In the genomic region with DNA sequence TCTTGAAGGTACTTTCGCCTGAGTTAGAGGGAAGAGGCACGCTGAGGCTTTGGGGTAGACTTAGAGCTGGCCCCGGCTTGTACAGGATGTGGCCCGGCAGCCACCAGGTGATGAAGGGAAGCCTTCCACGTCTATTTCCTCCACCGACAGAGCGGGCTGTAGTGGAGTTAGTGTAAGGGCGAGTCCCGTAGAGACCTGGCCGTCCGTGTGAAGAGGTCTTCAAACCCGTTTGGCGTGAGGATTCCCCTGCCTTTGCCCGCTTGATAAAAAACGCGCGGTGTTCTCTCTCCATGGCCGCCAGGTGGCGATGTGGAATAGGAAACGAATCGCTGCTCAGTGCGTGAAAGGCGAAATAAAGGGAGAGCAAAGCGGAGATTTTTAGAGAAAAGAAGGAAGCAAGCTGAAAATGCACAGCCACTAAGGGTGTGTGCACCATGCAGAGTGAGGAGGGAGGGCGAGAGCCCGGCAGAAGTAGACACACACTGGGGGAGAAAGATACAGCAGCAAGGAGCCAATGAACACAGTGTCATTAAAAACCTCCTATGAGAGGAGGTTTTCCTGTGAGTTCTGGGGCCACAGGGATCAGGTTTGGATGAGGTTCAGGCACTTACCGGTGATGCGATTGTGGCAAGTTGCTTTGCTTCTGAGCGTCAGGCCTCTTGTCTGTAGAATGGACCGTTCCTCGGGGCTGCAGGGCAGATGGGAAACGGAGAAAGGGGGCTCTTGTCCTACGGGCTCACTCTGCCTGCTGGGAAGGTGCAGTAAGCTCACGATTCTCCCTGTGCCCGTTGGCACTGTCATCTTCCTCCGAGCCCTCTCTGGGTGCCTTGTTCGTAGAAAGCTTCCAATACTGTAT, we compare ENCODE assay signal across 8 cellular contexts. TPM values are rescaled to one million over a fixed set of nuclear protein-coding genes. Genes with fewer than 3 reads are reported as not detected.
DNase-seq lines count a peak whose midpoint lies in the region; ATAC-seq and TF ChIP-seq lines count a peak whose summit lies in the region.

No MANE protein-coding gene starts in this region.

- intact Hi-C loops in CD14-positive monocyte (cut with micrococcal nuclease) (loop anchor here (2.0 to 10.0 kb wide), 3 partner anchors 279 to 1021 kb away; no protein-coding TSS in a partner anchor), OCI-LY7 (cut with micrococcal nuclease; ENCODE audit: unreplicated experiment) (loop anchor here (1.0 kb wide), 2 partner anchors 38 to 279 kb away; no protein-coding TSS in a partner anchor), esophagus squamous epithelium (cut with DNase I) (loop anchor here (2.0 kb wide), 1 partner anchor 39 kb away; no protein-coding TSS in a partner anchor)

- no peak overlapping the region for H3K27ac Mint-ChIP-seq in CD14-positive monocyte
- H3K27ac Mint-ChIP-seq in natural killer cell treated with Interleukin-12 subunit alpha and Interleukin-12 subunit beta and Interleukin-15 and Interleukin-18, amount 100 ng/mL, for 72 hours = no peak overlapping the region

- TF ChIP-seq CTCF in CD14-positive monocyte (IDR thresholded peaks at IDR 0.05) = peak; percentile 86
- TF ChIP-seq CTCF in OCI-LY7 (conservative IDR thresholded peaks at IDR 0.05; ENCODE audit: low read length) = peak; percentile 95
- TF ChIP-seq CTCF in esophagus squamous epithelium (IDR thresholded peaks at IDR 0.05) = peak; percentile 79 to 92 (median 89)

- POLR2A ChIA-PET in OCI-LY7 (lab: Charles Lee) = no interaction called here

- H2AFZ ChIP-seq in OCI-LY7 (ENCODE audit: low read length) = peak overlapping the region; percentile 66

- H3K9me3 ChIP-seq in HUES6 (ENCODE audit: control insufficient read depth, insufficient read depth, low read depth, low read length) (peaks cover 5% of the 10 kb centered on the region; the same call in 1 of the 2 replicates), OCI-LY7 (ENCODE audit: low read length) (no peaks in the 10 kb centered on the region), esophagus squamous epithelium (no peaks in the 10 kb centered on the region)

- ATAC-seq in GM19438 (IDR thresholded peaks at IDR 0.05; ENCODE audit: low read depth, unreplicated experiment) = peak; percentile 68
- peak; percentile 46 to 66 for ATAC-seq in natural killer cell treated with Interleukin-12 subunit alpha and Interleukin-12 subunit beta and Interleukin-15 and Interleukin-18, amount 100 ng/mL, for 72 hours

- peak overlapping the region; percentile 25 to 82 for H3K4me3 Mint-ChIP-seq in CD14-positive monocyte
- peak overlapping the region; percentile 25 for H3K4me3 Mint-ChIP-seq in natural killer cell treated with Interleukin-12 subunit alpha and Interleukin-12 subunit beta and Interleukin-15 and Interleukin-18, amount 100 ng/mL, for 72 hours

- WGBS in esophagus squamous epithelium, 2 donors = 12 to 14% methylated on average over 29 to 36 of the region's 37 CpGs

- H3K9me2 ChIP-seq in OCI-LY7 (ENCODE audit: insufficient read depth, low read length) = no peaks in the 10 kb centered on the region

- H3K27me3 ChIP-seq in HUES6 (ENCODE audit: control insufficient read depth, insufficient read depth, low read length) (peaks cover 16% of the 10 kb centered on the region), esophagus squamous epithelium (peaks cover 0 to 48% (median 1%) of the 10 kb centered on the region in 4 donors)

- H3K4me2 ChIP-seq in OCI-LY7 (ENCODE audit: low read length) = peak overlapping the region; percentile 40

- H3K4me3 ChIP-seq in HUES6 (ENCODE audit: low read depth, low read length) = peak overlapping the region; percentile 31; the same call in 1 of the 2 replicates
- no peak overlapping the region for H3K4me3 ChIP-seq in OCI-LY7 (ENCODE audit: low read depth, low read length, poor library complexity, severe bottlenecking)
- peak overlapping the region in 2 of 4 donors; percentile 4 to 5 for H3K4me3 ChIP-seq in esophagus squamous epithelium

- no peaks in the 10 kb centered on the region for H3K36me3 Mint-ChIP-seq in CD14-positive monocyte
- H3K36me3 Mint-ChIP-seq in natural killer cell treated with Interleukin-12 subunit alpha and Interleukin-12 subunit beta and Interleukin-15 and Interleukin-18, amount 100 ng/mL, for 72 hours = no peaks in the 10 kb centered on the region

- no peak overlapping the region for H3K27ac ChIP-seq in HUES6 (ENCODE audit: low read depth, low read length)
- H3K27ac ChIP-seq in OCI-LY7 (ENCODE audit: low read depth, low read length, poor library complexity, severe bottlenecking) = no peak overlapping the region
- no peak overlapping the region for H3K27ac ChIP-seq in esophagus squamous epithelium

- TF ChIP-seq POLR2A in esophagus squamous epithelium (IDR thresholded peaks at IDR 0.05) = no peak

- CTCF ChIA-PET in OCI-LY7 (lab: Charles Lee; ENCODE audit: unreplicated experiment) = no interaction called here

- H3K79me2 ChIP-seq in OCI-LY7 (ENCODE audit: insufficient read depth, low read depth, low read length) = no peaks in the 10 kb centered on the region

- no peak for DNase-seq in CD14-positive monocyte (ENCODE audit: low spot score)
- peak; percentile 75 for DNase-seq in OCI-LY7 (ENCODE audit: low spot score)
- DNase-seq in activated T-cell treated with anti-CD3 and anti-CD28 coated beads for 4 hours = peak; percentile 56
- peak; percentile 9 for DNase-seq in esophagus squamous epithelium (lab: John Stamatoyannopoulos, UW)
- peak; percentile 66 for DNase-seq in natural killer cell treated with Interleukin-12 subunit alpha and Interleukin-12 subunit beta and Interleukin-15 and Interleukin-18, amount 100 ng/mL, for 72 hours (ENCODE audit: low spot score)
- peak; percentile 54 for DNase-seq in stimulated activated naive CD4-positive, alpha-beta T cell treated with Interleukin-2 at 50 U/mL for 16 hours (lab: John Stamatoyannopoulos, UW)

- H3K4me1 Mint-ChIP-seq in CD14-positive monocyte = peaks cover 8% of the 10 kb centered on the region
- peaks cover 6 to 10% of the 10 kb centered on the region in 2 donors for H3K4me1 Mint-ChIP-seq in natural killer cell treated with Interleukin-12 subunit alpha and Interleukin-12 subunit beta and Interleukin-15 and Interleukin-18, amount 100 ng/mL, for 72 hours (ENCODE audit: low read depth in 2 of 2)

- BruUV-seq in OCI-LY7 (replicated peaks; lab: Mats Ljungman, UMichigan) = no TSS peak

- peaks cover 36 to 61% (median 48%) of the 10 kb centered on the region in 3 donors for H3K27me3 Mint-ChIP-seq in CD14-positive monocyte (ENCODE audit: low read depth in 3 of 3)
- H3K27me3 Mint-ChIP-seq in natural killer cell treated with Interleukin-12 subunit alpha and Interleukin-12 subunit beta and Interleukin-15 and Interleukin-18, amount 100 ng/mL, for 72 hours = peaks cover 32 to 43% of the 10 kb centered on the region in 2 donors

- H3K36me3 ChIP-seq in HUES6 (ENCODE audit: control insufficient read depth, insufficient read depth, low read length) = no peaks in the 10 kb centered on the region
- H3K36me3 ChIP-seq in OCI-LY7 (ENCODE audit: insufficient read depth, low read length) = no peaks in the 10 kb centered on the region
- no peaks in the 10 kb centered on the region for H3K36me3 ChIP-seq in esophagus squamous epithelium

- H3K9me3 Mint-ChIP-seq in CD14-positive monocyte = peaks cover 0 to 2% (median 0%) of the 10 kb centered on the region in 7 donors
- no peaks in the 10 kb centered on the region for H3K9me3 Mint-ChIP-seq in natural killer cell treated with Interleukin-12 subunit alpha and Interleukin-12 subunit beta and Interleukin-15 and Interleukin-18, amount 100 ng/mL, for 72 hours

- H3K9ac ChIP-seq in HUES6 (ENCODE audit: low read length) = no peak overlapping the region

- H3K4me1 ChIP-seq in HUES6 (ENCODE audit: control insufficient read depth, insufficient read depth, low read length) (peaks cover 46% of the 10 kb centered on the region), OCI-LY7 (ENCODE audit: insufficient read depth, low read length, poor library complexity, severe bottlenecking) (no peaks in the 10 kb centered on the region), esophagus squamous epithelium (peaks cover 0 to 22% (median 8%) of the 10 kb centered on the region in 3 donors)

- H4K20me1 ChIP-seq in OCI-LY7 (ENCODE audit: insufficient read depth, low read length) = no peaks in the 10 kb centered on the region

RNA-seq across cellular contexts. Expression of a gene that starts 34.2 kb away (rescaled TPM):
- not detected for polyA plus RNA-seq in CD14-positive monocyte
- not detected in 2 replicates for total RNA-seq in OCI-LY7 (2014; rRNA removed; shearing (Covaris generic))
- total RNA-seq in OCI-LY7 (2022) = not detected in 2 replicates
- 10 to 100 TPM in 1 of 4 donors, 1 to 10 TPM in 2, under 1 TPM in 1; 0.64 to 26.1 (median 1.9) TPM for total RNA-seq in esophagus squamous epithelium
- under 1 TPM; 0.59 to 0.78 TPM for total RNA-seq in natural killer cell treated with Interleukin-12 subunit alpha and Interleukin-12 subunit beta and Interleukin-15 and Interleukin-18, amount 100 ng/mL, for 72 hours

RNA-seq across cellular contexts. Expression of a gene that starts 59.0 kb away (rescaled TPM):
- not detected for polyA plus RNA-seq in CD14-positive monocyte
- total RNA-seq in OCI-LY7 (2014; rRNA removed; shearing (Covaris generic)) = not detected in 2 replicates
- total RNA-seq in OCI-LY7 (2022) (not detected in 2 replicates), esophagus squamous epithelium (not detected)
- not detected for total RNA-seq in natural killer cell treated with Interleukin-12 subunit alpha and Interleukin-12 subunit beta and Interleukin-15 and Interleukin-18, amount 100 ng/mL, for 72 hours
